Comparison of ENCODE assay signal across 1 cellular context in the genomic region with DNA sequence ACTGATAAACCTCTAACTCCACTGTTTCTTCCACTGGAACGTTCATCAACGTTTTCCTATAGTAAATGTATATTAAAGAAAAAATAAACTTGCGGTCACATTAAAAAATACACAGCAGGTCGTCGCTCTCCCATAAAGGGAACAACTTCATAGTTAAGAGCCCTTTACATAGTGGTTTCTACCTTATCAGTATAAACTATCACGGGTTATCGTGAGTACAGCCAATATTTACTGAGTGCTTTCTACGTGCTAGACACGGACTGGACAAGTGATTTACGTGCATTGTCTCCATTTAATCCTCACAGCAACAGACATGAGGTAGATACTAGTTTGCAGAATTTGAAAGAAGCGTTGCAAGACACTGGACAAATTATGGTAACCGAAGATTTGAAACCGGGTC.
TF ChIP-seq lines count a peak whose summit lies in the region.

No MANE protein-coding gene starts in this region.

TF ChIP-seq in GM23338, 12 proteins besides CTCF, POLR2A, EP300 and RAD21:
- TF ChIP-seq ZNF462 (CRISPR knock-in tag; IDR thresholded peaks at IDR 0.05) (no peak), JUNB (IDR thresholded peaks at IDR 0.05; ENCODE audit: unreplicated experiment) (no peak), ZNF114 (CRISPR knock-in tag; IDR thresholded peaks at IDR 0.05) (no peak), ETS1 (IDR thresholded peaks at IDR 0.05) (no peak), NANOG (IDR thresholded peaks at IDR 0.05; ENCODE audit: borderline replicate concordance) (no peak), EZH2 (IDR thresholded peaks at IDR 0.05; ENCODE audit: low read depth, unreplicated experiment) (no peak), CREB1 (CRISPR knock-in tag; IDR thresholded peaks at IDR 0.05; ENCODE audit: low read depth) (no peak), ZNF331 (CRISPR knock-in tag; IDR thresholded peaks at IDR 0.05; ENCODE audit: low read depth) (no peak), STAT1 (IDR thresholded peaks at IDR 0.05; ENCODE audit: unreplicated experiment) (no peak), EZH2phosphoT487 (IDR thresholded peaks at IDR 0.05; ENCODE audit: unreplicated experiment) (no peak), POLR2AphosphoS5 (IDR thresholded peaks at IDR 0.05; ENCODE audit: low read depth) (no peak)
- TF ChIP-seq, protein P1, sequence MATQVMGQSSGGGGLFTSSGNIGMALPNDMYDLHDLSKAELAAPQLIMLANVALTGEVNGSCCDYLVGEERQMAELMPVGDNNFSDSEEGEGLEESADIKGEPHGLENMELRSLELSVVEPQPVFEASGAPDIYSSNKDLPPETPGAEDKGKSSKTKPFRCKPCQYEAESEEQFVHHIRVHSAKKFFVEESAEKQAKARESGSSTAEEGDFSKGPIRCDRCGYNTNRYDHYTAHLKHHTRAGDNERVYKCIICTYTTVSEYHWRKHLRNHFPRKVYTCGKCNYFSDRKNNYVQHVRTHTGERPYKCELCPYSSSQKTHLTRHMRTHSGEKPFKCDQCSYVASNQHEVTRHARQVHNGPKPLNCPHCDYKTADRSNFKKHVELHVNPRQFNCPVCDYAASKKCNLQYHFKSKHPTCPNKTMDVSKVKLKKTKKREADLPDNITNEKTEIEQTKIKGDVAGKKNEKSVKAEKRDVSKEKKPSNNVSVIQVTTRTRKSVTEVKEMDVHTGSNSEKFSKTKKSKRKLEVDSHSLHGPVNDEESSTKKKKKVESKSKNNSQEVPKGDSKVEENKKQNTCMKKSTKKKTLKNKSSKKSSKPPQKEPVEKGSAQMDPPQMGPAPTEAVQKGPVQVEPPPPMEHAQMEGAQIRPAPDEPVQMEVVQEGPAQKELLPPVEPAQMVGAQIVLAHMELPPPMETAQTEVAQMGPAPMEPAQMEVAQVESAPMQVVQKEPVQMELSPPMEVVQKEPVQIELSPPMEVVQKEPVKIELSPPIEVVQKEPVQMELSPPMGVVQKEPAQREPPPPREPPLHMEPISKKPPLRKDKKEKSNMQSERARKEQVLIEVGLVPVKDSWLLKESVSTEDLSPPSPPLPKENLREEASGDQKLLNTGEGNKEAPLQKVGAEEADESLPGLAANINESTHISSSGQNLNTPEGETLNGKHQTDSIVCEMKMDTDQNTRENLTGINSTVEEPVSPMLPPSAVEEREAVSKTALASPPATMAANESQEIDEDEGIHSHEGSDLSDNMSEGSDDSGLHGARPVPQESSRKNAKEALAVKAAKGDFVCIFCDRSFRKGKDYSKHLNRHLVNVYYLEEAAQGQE (IDR thresholded peaks at IDR 0.05; ENCODE audit: unreplicated experiment) = no peak
